Comparison of ENCODE assay signal across 1 cellular context in the genomic region with DNA sequence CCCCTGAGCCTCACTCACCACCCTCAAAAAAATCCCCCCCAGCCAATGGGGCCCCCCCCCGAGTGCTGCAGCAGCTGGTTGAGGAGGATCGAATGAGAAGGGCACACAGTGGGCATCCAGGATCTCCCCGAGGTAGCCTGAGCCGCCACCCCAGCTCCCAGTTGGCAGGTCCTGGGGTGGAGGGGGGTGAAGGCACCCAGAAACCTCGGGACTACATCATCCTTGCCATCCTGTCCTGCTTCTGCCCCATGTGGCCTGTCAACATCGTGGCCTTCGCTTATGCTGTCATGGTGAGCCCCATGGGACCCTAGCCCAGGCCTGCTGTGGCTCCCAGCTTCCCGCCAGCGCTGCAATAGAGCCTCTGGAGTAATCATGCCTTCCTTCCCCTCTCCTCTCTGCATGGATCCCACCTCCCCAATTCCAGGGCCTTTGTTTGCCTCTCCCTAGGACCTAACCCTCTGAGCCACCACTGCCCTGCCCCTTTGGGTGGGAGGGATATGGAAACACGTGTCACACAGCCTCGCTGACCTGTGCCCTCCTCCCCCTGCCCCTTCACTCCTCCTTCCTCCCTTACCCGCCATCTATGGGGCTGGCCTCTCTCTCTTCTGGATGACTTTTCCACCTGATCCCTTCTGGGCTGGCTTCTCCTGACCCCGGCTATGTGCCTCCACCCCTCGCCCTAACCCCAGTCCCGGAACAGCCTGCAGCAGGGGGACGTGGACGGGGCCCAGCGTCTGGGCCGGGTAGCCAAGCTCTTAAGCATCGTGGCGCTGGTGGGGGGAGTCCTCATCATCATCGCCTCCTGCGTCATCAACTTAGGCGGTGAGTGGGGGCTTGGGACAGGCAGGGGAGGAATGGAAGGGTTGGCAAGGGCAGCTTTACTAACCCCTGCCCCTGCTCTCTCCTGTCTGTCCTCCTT.
TF ChIP-seq lines count a peak whose summit lies in the region.

No MANE protein-coding gene starts in this region.

TF ChIP-seq in IMR-90, 13 proteins besides CTCF, POLR2A, EP300 and RAD21:
- TF ChIP-seq RFX5 (IDR thresholded peaks at IDR 0.05; ENCODE audit: low read depth, low read length), result no peak
- TF ChIP-seq CEBPB (IDR thresholded peaks at IDR 0.05; ENCODE audit: low read depth, low read length), result no peak
- TF ChIP-seq SMC3 (IDR thresholded peaks at IDR 0.05; ENCODE audit: low read depth, low read length), result no peak
TF ChIP-seq in IMR-90: peak in this region for 0.
